In the genomic region with DNA sequence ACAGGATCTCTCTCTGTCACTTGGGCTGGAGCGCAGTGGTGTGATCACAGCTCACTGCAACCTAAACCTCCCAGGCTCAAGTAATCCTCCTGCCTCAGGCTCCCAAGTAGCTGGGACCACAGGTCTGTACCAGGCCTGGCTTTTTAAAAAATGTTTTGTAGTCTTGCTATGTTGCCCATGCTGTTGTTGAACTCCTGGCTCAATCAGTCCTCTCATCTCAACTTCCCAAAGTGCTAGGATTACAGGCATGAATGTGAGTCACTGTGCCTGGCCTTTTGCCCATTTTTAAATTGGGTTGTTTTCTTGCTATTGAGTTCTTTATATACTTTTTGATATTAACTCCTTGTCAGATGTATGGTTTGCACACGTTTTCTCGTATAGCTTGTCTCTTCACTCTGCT, we compare ENCODE assay signal across 12 cellular contexts. TPM values are rescaled to one million over a fixed set of nuclear protein-coding genes. Genes with fewer than 3 reads are reported as not detected.
DNase-seq lines count a peak whose midpoint lies in the region; ATAC-seq and TF ChIP-seq lines count a peak whose summit lies in the region.
"Had no signal": no experiment of that assay in that cellular context is flagged by ENCODE, and none has a peak within 500 bp of the region (broad histone marks: within the 10 kb centered on the region; RNA-seq: fewer than 3 reads in every experiment).

No MANE protein-coding gene starts in this region.

- H3K4me3 Mint-ChIP-seq in Caco-2 (ENCODE audit: unreplicated experiment) = no peak overlapping the region

- H3K79me2 ChIP-seq in HCT116 (ENCODE audit: insufficient read depth, low read length) = no peaks in the 10 kb centered on the region

- peak; percentile 73 for ATAC-seq in HCT116
- ATAC-seq: activated naive CD4-positive, alpha-beta T cell treated with anti-CD3 and anti-CD28 coated beads, Interleukin-2, amount 50 U/mL, for 72 hours had no signal

- intact Hi-C loops in HCT116 (cut with micrococcal nuclease) (no loop called here), Caco-2 (cut with micrococcal nuclease; ENCODE audit: unreplicated experiment) (no loop called here)

- peak overlapping the region; percentile 47 for H3K27ac ChIP-seq in HCT116 (ENCODE audit: low read depth, low read length)
- H3K27ac ChIP-seq: Peyer's patch had no signal

- H2AFZ ChIP-seq in HCT116 (ENCODE audit: low read depth, low read length, poor library complexity, severe bottlenecking) = no peak overlapping the region

- BruUV-seq in HCT116 (replicated peaks; lab: Mats Ljungman, UMichigan) = no TSS peak
- no TSS peak for BruUV-seq in Caco-2 (replicated peaks; lab: Mats Ljungman, UMichigan)

- H3K36me3 Mint-ChIP-seq in Caco-2 (ENCODE audit: insufficient read depth, unreplicated experiment) = peaks cover 3% of the 10 kb centered on the region

- H3K4me2 ChIP-seq in HCT116 (ENCODE audit: low read length) = peak overlapping the region; percentile 47

- POLR2A ChIA-PET in HCT116 (lab: Charles Lee) (no interaction called here), Caco-2 (lab: Charles Lee) (no interaction called here)

- TF ChIP-seq RAD21 in HCT116 (IDR thresholded peaks at IDR 0.05; ENCODE audit: low read depth) = no peak

- H4K20me1 ChIP-seq in HCT116 (ENCODE audit: insufficient read depth) = no peaks in the 10 kb centered on the region

- no peaks in the 10 kb centered on the region for H3K27me3 Mint-ChIP-seq in Caco-2 (ENCODE audit: insufficient read depth, unreplicated experiment)

- H3K4me3 ChIP-seq in HCT116 (replicated peaks in 1 of 2; ENCODE audit: low read depth in 1 of 2, low read length in 2 of 2) = no peak overlapping the region
- H3K4me3 ChIP-seq in adipocyte (ENCODE audit: low read length) = no peak overlapping the region
- H3K4me3 ChIP-seq in fibroblast of villous mesenchyme (ENCODE audit: low read depth, low read length) = no peak overlapping the region
- H3K4me3 ChIP-seq in retinal pigment epithelial cell (ENCODE audit: low read length) = no peak overlapping the region
- no peak overlapping the region for H3K4me3 ChIP-seq in BE2C (ENCODE audit: low read depth, low read length)
- H3K4me3 ChIP-seq in Caco-2 (ENCODE audit: low read depth, low read length) = no peak overlapping the region
- H3K4me3 ChIP-seq: Peyer's patch had no signal

- H3K9ac ChIP-seq in HCT116 (ENCODE audit: low read length) (no peak overlapping the region), adipocyte (ENCODE audit: low read length) (no peak overlapping the region)

- RAD21 ChIA-PET in HCT116 (lab: Charles Lee; ENCODE audit: low non-redundant PET in 1 of 2, low total read pairs in 2 of 2, uncharacterized antibody in 2 of 2, unreplicated experiment in 2 of 2) = no interaction called here

- CTCF ChIA-PET in HCT116 (lab: Charles Lee) (no interaction called here), Caco-2 (lab: Charles Lee) (no interaction called here)

- H3K27ac Mint-ChIP-seq in Caco-2 (ENCODE audit: unreplicated experiment) = no peak overlapping the region
- H3K27ac Mint-ChIP-seq: activated naive CD4-positive, alpha-beta T cell treated with anti-CD3 and anti-CD28 coated beads, Interleukin-2, amount 50 U/mL, for 72 hours had no signal

- no peaks in the 10 kb centered on the region for H3K9me2 ChIP-seq in HCT116 (ENCODE audit: insufficient read depth)

- H3K9me3 ChIP-seq in HCT116 (ENCODE audit: control insufficient read depth in 1 of 2, insufficient read depth in 1 of 2, low read depth in 1 of 2, low read length in 2 of 2) = no peaks in the 10 kb centered on the region
- no peaks in the 10 kb centered on the region for H3K9me3 ChIP-seq in adipocyte (ENCODE audit: control insufficient read depth, low read length)
- H3K9me3 ChIP-seq in BE2C = no peaks in the 10 kb centered on the region; the same call in 1 of the 2 replicates
- no peaks in the 10 kb centered on the region for H3K9me3 ChIP-seq in Caco-2
- H3K9me3 ChIP-seq: Peyer's patch had no signal

- DNase-seq in HCT116 (ENCODE audit: low read depth, low spot score) (no peak), adipocyte (ENCODE audit: low read depth) (peak; percentile 80), fibroblast of villous mesenchyme (ENCODE audit: low read depth) (peak; percentile 77), retinal pigment epithelial cell (ENCODE audit: low read depth) (peak; percentile 68), BE2C (no peak), globus pallidus (ENCODE audit: low spot score) (no peak), NCI-H2107 (lab: John Stamatoyannopoulos, UW) (no peak), Caco-2 (no peak)
- DNase-seq: hypothalamus, NCI-H524, Peyer's patch had no signal

- H3K4me1 Mint-ChIP-seq in Caco-2 (ENCODE audit: low read depth, unreplicated experiment) = no peaks in the 10 kb centered on the region

- no peaks in the 10 kb centered on the region for H3K36me3 ChIP-seq in HCT116 (ENCODE audit: control insufficient read depth in 1 of 2, insufficient read depth in 2 of 2, low read length in 2 of 2)
- no peaks in the 10 kb centered on the region for H3K36me3 ChIP-seq in adipocyte (ENCODE audit: control insufficient read depth, insufficient read depth, low read length, severe bottlenecking)
- H3K36me3 ChIP-seq in BE2C = no peaks in the 10 kb centered on the region
- no peaks in the 10 kb centered on the region for H3K36me3 ChIP-seq in Caco-2 (ENCODE audit: control insufficient read depth, insufficient read depth, low read length)
- H3K36me3 ChIP-seq: Peyer's patch had no signal

- no peaks in the 10 kb centered on the region for H3K27me3 ChIP-seq in HCT116 (ENCODE audit: insufficient read depth, low read length)
- H3K27me3 ChIP-seq in adipocyte (replicated peaks; ENCODE audit: control insufficient read depth, insufficient read depth, low read length) = no peaks in the 10 kb centered on the region
- H3K27me3 ChIP-seq in BE2C = no peaks in the 10 kb centered on the region
- H3K27me3 ChIP-seq in Caco-2 (replicated peaks; ENCODE audit: control insufficient read depth, insufficient read depth, low read length) = no peaks in the 10 kb centered on the region
- H3K27me3 ChIP-seq: Peyer's patch had no signal

- TF ChIP-seq POLR2A in HCT116 (IDR thresholded peaks at IDR 0.05; ENCODE audit: borderline replicate concordance, extremely low read depth, insufficient read depth, insufficient read length) = no peak

- H3K4me1 ChIP-seq in HCT116 (ENCODE audit: control insufficient read depth in 1 of 2, insufficient read depth in 2 of 2, low read length in 2 of 2) (peaks cover 18% of the 10 kb centered on the region in 2 experiments), adipocyte (ENCODE audit: control insufficient read depth, insufficient read depth, low read length) (peaks cover 21% of the 10 kb centered on the region), BE2C (peaks cover 5% of the 10 kb centered on the region), Caco-2 (peaks cover 5% of the 10 kb centered on the region; the same call in 1 of the 2 replicates)
- H3K4me1 ChIP-seq: Peyer's patch had no signal

- TF ChIP-seq CTCF in HCT116 (IDR thresholded peaks at IDR 0.05 in 2 of 3, conservative IDR thresholded peaks at IDR 0.05 in 1 of 3; ENCODE audit: borderline replicate concordance in 1 of 3, insufficient read depth in 1 of 3, low read depth in 2 of 3, low read length in 2 of 3) (no peak), fibroblast of villous mesenchyme (IDR thresholded peaks at IDR 0.05; ENCODE audit: insufficient read depth, low read depth, low read length) (no peak), retinal pigment epithelial cell (conservative IDR thresholded peaks at IDR 0.05; ENCODE audit: low read depth, low read length) (no peak), BE2C (IDR thresholded peaks at IDR 0.05; ENCODE audit: low read depth, low read length) (no peak), Caco-2 (IDR thresholded peaks at IDR 0.05; ENCODE audit: insufficient read depth in 1 of 2, low read depth in 1 of 2, low read length in 1 of 2, severe bottlenecking in 1 of 2, unreplicated experiment in 1 of 2) (no peak)

- H3K9me3 Mint-ChIP-seq in Caco-2 (ENCODE audit: unreplicated experiment) = no peaks in the 10 kb centered on the region
- H3K9me3 Mint-ChIP-seq: activated naive CD4-positive, alpha-beta T cell treated with anti-CD3 and anti-CD28 coated beads, Interleukin-2, amount 50 U/mL, for 72 hours had no signal

TF ChIP-seq in HCT116, 20 proteins besides CTCF, POLR2A, EP300 and RAD21:
- TF ChIP-seq TCF7L2 (IDR thresholded peaks at IDR 0.05; ENCODE audit: borderline replicate concordance, extremely low read depth, insufficient read depth, insufficient read length) = no peak
- TF ChIP-seq, protein P1, sequence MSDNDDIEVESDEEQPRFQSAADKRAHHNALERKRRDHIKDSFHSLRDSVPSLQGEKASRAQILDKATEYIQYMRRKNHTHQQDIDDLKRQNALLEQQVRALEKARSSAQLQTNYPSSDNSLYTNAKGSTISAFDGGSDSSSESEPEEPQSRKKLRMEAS (IDR thresholded peaks at IDR 0.05) = no peak
- TF ChIP-seq SP1 (IDR thresholded peaks at IDR 0.05; ENCODE audit: low read depth) = no peak
- no peak for TF ChIP-seq SRF (IDR thresholded peaks at IDR 0.05; ENCODE audit: low read depth)
- TF ChIP-seq EGR1 (IDR thresholded peaks at IDR 0.05; ENCODE audit: low read depth) = no peak
- no peak for TF ChIP-seq ZNF274 (IDR thresholded peaks at IDR 0.05; ENCODE audit: low read depth, low read length)
- no peak for TF ChIP-seq SIN3A (IDR thresholded peaks at IDR 0.05; ENCODE audit: low read depth)
- TF ChIP-seq EZH2phosphoT487 (IDR thresholded peaks at IDR 0.05; ENCODE audit: borderline replicate concordance) = no peak
- no peak for TF ChIP-seq JUND (IDR thresholded peaks at IDR 0.05)
- no peak for TF ChIP-seq ZFX (IDR thresholded peaks at IDR 0.05)
- no peak for TF ChIP-seq YY1 (IDR thresholded peaks at IDR 0.05; ENCODE audit: extremely low read depth, insufficient replicate concordance, low read depth, low read length)
- no peak for TF ChIP-seq ELF1 (IDR thresholded peaks at IDR 0.05; ENCODE audit: borderline replicate concordance, low read depth)
- no peak for TF ChIP-seq FOSL1 (IDR thresholded peaks at IDR 0.05; ENCODE audit: low read depth)
TF ChIP-seq in HCT116: peak in this region for 0.

RNA-seq across cellular contexts. Expression of gene PITPNB, which starts 33.0 kb away (rescaled TPM):
- total RNA-seq in HCT116 (2021; ENCODE audit: unreplicated experiment) = 82.6 TPM
- polyA plus RNA-seq in HCT116 (2012) = 24.9 and 30.0 TPM in 2 replicates
- total RNA-seq in fibroblast of villous mesenchyme = 23.2 and 29.4 TPM in 2 replicates
- polyA plus RNA-seq in BE2C (2012; ENCODE audit: insufficient read depth, insufficient read length, low read depth) = 159 TPM
- total RNA-seq in Caco-2 (2022) = 76.8 and 81.7 TPM in 2 replicates

Comparison
In these comparisons a context has a peak if more than half of its experiments do, and no peak if none do; other contexts are left out.
1. DNase-seq: peak in adipocyte (single experiment), fibroblast of villous mesenchyme (single experiment) and retinal pigment epithelial cell (single experiment); none in HCT116 (single experiment), BE2C (single experiment), globus pallidus (single experiment), NCI-H2107 (single experiment) and Caco-2 (0 of 2).